ENCODE assay signal across 9 cellular contexts in genomic region chr7:100102950-100103840, GRCh38. TPM values are rescaled to one million over a fixed set of nuclear protein-coding genes. Genes with fewer than 3 reads are reported as not detected.
A peak's percentile ranks its signal among the peaks of the same experiment; 100 is the strongest.
DNase-seq lines count a peak whose midpoint lies in the region; ATAC-seq and TF ChIP-seq lines count a peak whose summit lies in the region.
"Had no signal": no experiment of that assay in that cellular context is flagged by ENCODE, and none has a peak within 500 bp of the region (broad histone marks: within the 10 kb centered on the region; RNA-seq: fewer than 3 reads in every experiment).

No MANE protein-coding gene starts in this region.

- no peaks in the 10 kb centered on the region for H3K9me3 Mint-ChIP-seq in CD8-positive, alpha-beta T cell
- no peaks in the 10 kb centered on the region for H3K9me3 Mint-ChIP-seq in natural killer cell treated with Interleukin-12 subunit alpha and Interleukin-12 subunit beta and Interleukin-15 and Interleukin-18, amount 100 ng/mL, for 72 hours

- H3K27me3 ChIP-seq in CD8-positive, alpha-beta T cell (ENCODE audit: insufficient read depth, low read length): no peaks in the 10 kb centered on the region
- H3K27me3 ChIP-seq: gastrocnemius medialis had no signal

- intact Hi-C loops in CD8-positive, alpha-beta T cell (cut with DNase I, micrococcal nuclease): loop anchor here (5.0 kb wide), 2 partner anchors 569 to 574 kb away; partner anchors contain the start of gene GNB2 (in 1 of the 2)
- intact Hi-C loops in head of caudate nucleus (cut with DNase I): no loop called here

- POLR2A ChIA-PET in CD8-positive, alpha-beta T cell (lab: Charles Lee): interaction anchor here (1.0 to 3.7 kb wide), 4 partner anchors 17 to 106 kb away, joined by 5 to 50 read pairs (median 17); partner anchors contain the start of genes CNPY4, MBLAC1 and TAF6

- no peaks in the 10 kb centered on the region for H3K9me3 ChIP-seq in CD8-positive, alpha-beta T cell (ENCODE audit: low read length)
- H3K9me3 ChIP-seq in KOPT-K1 (ENCODE audit: insufficient read depth, low read length, poor library complexity, severe bottlenecking): no peaks in the 10 kb centered on the region
- H3K9me3 ChIP-seq: gastrocnemius medialis had no signal

- peaks cover 56% of the 10 kb centered on the region for H3K36me3 Mint-ChIP-seq in CD8-positive, alpha-beta T cell
- H3K36me3 Mint-ChIP-seq in natural killer cell treated with Interleukin-12 subunit alpha and Interleukin-12 subunit beta and Interleukin-15 and Interleukin-18, amount 100 ng/mL, for 72 hours: peaks cover 21% of the 10 kb centered on the region

- no peak for ATAC-seq in CD8-positive, alpha-beta T cell
- ATAC-seq in natural killer cell treated with Interleukin-12 subunit alpha and Interleukin-12 subunit beta and Interleukin-15 and Interleukin-18, amount 100 ng/mL, for 72 hours: no peak
- ATAC-seq in HG03378 (IDR thresholded peaks at IDR 0.05; ENCODE audit: unreplicated experiment) (no peak), HG03095 (IDR thresholded peaks at IDR 0.05; ENCODE audit: unreplicated experiment) (no peak)
- ATAC-seq: gastrocnemius medialis had no signal

- H3K36me3 ChIP-seq in CD8-positive, alpha-beta T cell (ENCODE audit: insufficient read depth, low read length): peaks cover 11% of the 10 kb centered on the region
- H3K36me3 ChIP-seq in KOPT-K1 (ENCODE audit: insufficient read depth, low read length): peaks cover 69% of the 10 kb centered on the region

- H3K27ac ChIP-seq in CD8-positive, alpha-beta T cell (ENCODE audit: low read depth, low read length): no peak overlapping the region
- H3K27ac ChIP-seq in KOPT-K1 (ENCODE audit: low read depth, low read length, poor library complexity, severe bottlenecking): peak overlapping the region; percentile 100

- TF ChIP-seq CTCF in CD8-positive, alpha-beta T cell (IDR thresholded peaks at IDR 0.05): no peak
- TF ChIP-seq CTCF in astrocyte of the spinal cord (IDR thresholded peaks at IDR 0.05; ENCODE audit: low read depth, low read length): no peak

- in situ Hi-C loops in astrocyte of the spinal cord (cut with HindIII; ENCODE audit: low sequenced_read_pairs): no loop called here

- no peak overlapping the region for H3K27ac Mint-ChIP-seq in CD8-positive, alpha-beta T cell
- H3K27ac Mint-ChIP-seq in natural killer cell treated with Interleukin-12 subunit alpha and Interleukin-12 subunit beta and Interleukin-15 and Interleukin-18, amount 100 ng/mL, for 72 hours: peak overlapping the region; percentile 92 to 93

- no peak for DNase-seq in CD8-positive, alpha-beta T cell
- DNase-seq in astrocyte of the spinal cord (ENCODE audit: low read depth, low spot score) (peak; percentile 92), DMS53 treated with DMSO at 0.1 percent for 48 hours (lab: John Stamatoyannopoulos, UW; ENCODE audit: unreplicated experiment) (no peak), head of caudate nucleus (no peak)
- no peak for DNase-seq in natural killer cell treated with Interleukin-12 subunit alpha and Interleukin-12 subunit beta and Interleukin-15 and Interleukin-18, amount 100 ng/mL, for 72 hours (ENCODE audit: low spot score)
- DNase-seq: gastrocnemius medialis had no signal

- H3K27me3 Mint-ChIP-seq in CD8-positive, alpha-beta T cell (ENCODE audit: low read depth): no peaks in the 10 kb centered on the region
- no peaks in the 10 kb centered on the region for H3K27me3 Mint-ChIP-seq in natural killer cell treated with Interleukin-12 subunit alpha and Interleukin-12 subunit beta and Interleukin-15 and Interleukin-18, amount 100 ng/mL, for 72 hours

- peaks cover 25% of the 10 kb centered on the region for H3K4me1 ChIP-seq in CD8-positive, alpha-beta T cell (ENCODE audit: insufficient read depth, low read length)

- H3K4me3 ChIP-seq in CD8-positive, alpha-beta T cell (ENCODE audit: low read depth, low read length): no peak overlapping the region
- H3K4me3 ChIP-seq in astrocyte of the spinal cord (ENCODE audit: low read depth, low read length): no peak overlapping the region

- H3K4me3 Mint-ChIP-seq in CD8-positive, alpha-beta T cell: peak overlapping the region; percentile 95
- H3K4me3 Mint-ChIP-seq in natural killer cell treated with Interleukin-12 subunit alpha and Interleukin-12 subunit beta and Interleukin-15 and Interleukin-18, amount 100 ng/mL, for 72 hours: peak overlapping the region; percentile 88

- H3K4me1 Mint-ChIP-seq in CD8-positive, alpha-beta T cell (ENCODE audit: low read depth): peaks cover 31% of the 10 kb centered on the region
- H3K4me1 Mint-ChIP-seq in natural killer cell treated with Interleukin-12 subunit alpha and Interleukin-12 subunit beta and Interleukin-15 and Interleukin-18, amount 100 ng/mL, for 72 hours (ENCODE audit: low read depth in 2 of 2): peaks cover 30% of the 10 kb centered on the region in 2 donors

- CTCF ChIA-PET in CD8-positive, alpha-beta T cell (lab: Charles Lee): interaction anchor here (1.9 to 3.1 kb wide), 2 partner anchors 27 to 28 kb away, joined by 7 to 18 read pairs; no protein-coding TSS in a partner anchor

RNA-seq across cellular contexts. Expression of gene AP4M1, which starts 1.8 kb away (rescaled TPM):
- 1 to 10 TPM; 2.8 to 3.9 TPM for total RNA-seq in CD8-positive, alpha-beta T cell
- 10 to 100 TPM in 1 of 2 donors, 1 to 10 TPM in 1; 8.9 to 16.9 TPM for total RNA-seq in natural killer cell treated with Interleukin-12 subunit alpha and Interleukin-12 subunit beta and Interleukin-15 and Interleukin-18, amount 100 ng/mL, for 72 hours

RNA-seq across cellular contexts. Expression of gene MCM7, which starts 2.0 kb away (rescaled TPM):
- 10 to 100 TPM; 63.7 to 64.6 TPM for total RNA-seq in CD8-positive, alpha-beta T cell
- 100 to 1,000 TPM; 248 to 526 TPM for total RNA-seq in natural killer cell treated with Interleukin-12 subunit alpha and Interleukin-12 subunit beta and Interleukin-15 and Interleukin-18, amount 100 ng/mL, for 72 hours

RNA-seq across cellular contexts. Expression of gene COPS6, which starts 14.4 kb away (rescaled TPM):
- 10 to 100 TPM; 73.2 to 77.8 TPM for total RNA-seq in CD8-positive, alpha-beta T cell
- total RNA-seq in natural killer cell treated with Interleukin-12 subunit alpha and Interleukin-12 subunit beta and Interleukin-15 and Interleukin-18, amount 100 ng/mL, for 72 hours: 10 to 100 TPM; 81.8 to 88.8 TPM

RNA-seq across cellular contexts. Expression of gene TAF6, which starts 16.0 kb away (rescaled TPM):
- total RNA-seq in CD8-positive, alpha-beta T cell: 10 to 100 TPM; 24.9 to 31.6 TPM
- total RNA-seq in natural killer cell treated with Interleukin-12 subunit alpha and Interleukin-12 subunit beta and Interleukin-15 and Interleukin-18, amount 100 ng/mL, for 72 hours: 10 to 100 TPM; 46.3 to 69.1 TPM

RNA-seq across cellular contexts. Expression of gene CNPY4, which starts 16.2 kb away (rescaled TPM):
- total RNA-seq in CD8-positive, alpha-beta T cell: 10 to 100 TPM; 21.4 to 24.4 TPM
- total RNA-seq in natural killer cell treated with Interleukin-12 subunit alpha and Interleukin-12 subunit beta and Interleukin-15 and Interleukin-18, amount 100 ng/mL, for 72 hours: 10 to 100 TPM; 17.5 to 19.1 TPM
